13 cellular contexts compared by ENCODE assay signal in the genomic region with DNA sequence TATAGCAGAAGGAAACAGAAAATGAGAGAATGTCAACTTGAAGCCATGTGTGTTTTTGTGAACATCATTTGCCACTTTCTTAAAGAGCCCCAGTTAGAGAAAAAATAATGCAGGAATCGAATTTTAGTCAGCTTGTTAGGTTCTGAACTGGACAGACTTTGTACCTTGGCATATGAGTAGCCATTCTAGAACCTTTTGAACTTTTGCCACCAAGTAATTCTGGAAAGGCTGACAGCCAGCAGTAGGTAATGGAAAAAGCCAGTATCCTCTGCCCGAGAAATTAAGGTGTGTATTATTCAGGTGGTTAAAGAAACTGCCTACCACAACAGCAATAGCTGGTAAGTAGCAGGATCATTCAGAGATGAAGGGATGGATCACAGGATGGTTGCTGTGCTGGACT.
"Had no signal": no experiment of that assay in that cellular context is flagged by ENCODE, and none has a peak within 500 bp of the region (broad histone marks: within the 10 kb centered on the region; RNA-seq: fewer than 3 reads in every experiment).

No MANE protein-coding gene starts in this region.

- H3K36me3 ChIP-seq: breast epithelium, left ventricle myocardium inferior, tibial nerve had no signal

- H3K9me3 Mint-ChIP-seq: activated naive CD8-positive, alpha-beta T cell treated with anti-CD3 and anti-CD28 coated beads, Interleukin-2, amount 10 ng/mL, durations not matched to agents 7 days and 5 days; stimulated activated naive B cell treated with anti-CD40 and anti-IgM and Interleukin-4, amounts not matched to agents 10 μg/mL and 1 μg/mL and 100 μg/mL, for 72 hours; T-cell had no signal

- ATAC-seq: activated CD4-positive, alpha-beta T cell treated with anti-CD3 and anti-CD28 coated beads for 36 hours; stimulated activated naive B cell treated with anti-CD40 and anti-IgM and Interleukin-4, amounts not matched to agents 10 μg/mL and 1 μg/mL and 100 μg/mL, for 72 hours; T-cell had no signal

- H3K4me3 ChIP-seq: breast epithelium, esophagus muscularis mucosa, left ventricle myocardium inferior, skin epidermis, tibial nerve had no signal

- H3K27me3 Mint-ChIP-seq: activated CD4-positive, alpha-beta T cell treated with anti-CD3 and anti-CD28 coated beads for 36 hours; activated naive CD8-positive, alpha-beta T cell treated with anti-CD3 and anti-CD28 coated beads, Interleukin-2, amount 10 ng/mL, durations not matched to agents 7 days and 5 days; stimulated activated naive B cell treated with anti-CD40 and anti-IgM and Interleukin-4, amounts not matched to agents 10 μg/mL and 1 μg/mL and 100 μg/mL, for 72 hours; T-cell had no signal

- H3K9me3 ChIP-seq: breast epithelium, esophagus muscularis mucosa, left ventricle myocardium inferior, tibial nerve had no signal

- H3K27ac Mint-ChIP-seq: activated CD4-positive, alpha-beta T cell treated with anti-CD3 and anti-CD28 coated beads for 36 hours; activated naive CD8-positive, alpha-beta T cell treated with anti-CD3 and anti-CD28 coated beads, Interleukin-2, amount 10 ng/mL, durations not matched to agents 7 days and 5 days; stimulated activated naive B cell treated with anti-CD40 and anti-IgM and Interleukin-4, amounts not matched to agents 10 μg/mL and 1 μg/mL and 100 μg/mL, for 72 hours had no signal

- DNase-seq: activated CD4-positive, alpha-beta T cell treated with anti-CD3 and anti-CD28 coated beads for 36 hours; activated CD8-positive, alpha-beta memory T cell treated with anti-CD3 and anti-CD28 coated beads for 24 hours; activated effector memory CD4-positive, alpha-beta T cell treated with anti-CD3 and anti-CD28 coated beads, Interleukin-2, amount 50 U/mL, for 16 hours; activated naive CD8-positive, alpha-beta T cell treated with anti-CD3 and anti-CD28 coated beads, Interleukin-2, amount 10 ng/mL, durations not matched to agents 7 days and 5 days; anterior cingulate cortex; left ventricle myocardium inferior; posterior cingulate gyrus; stimulated activated naive B cell treated with anti-CD40 and anti-IgM and Interleukin-4, amounts not matched to agents 10 μg/mL and 1 μg/mL and 100 μg/mL, for 72 hours; T-cell had no signal

- H3K4me3 Mint-ChIP-seq: stimulated activated naive B cell treated with anti-CD40 and anti-IgM and Interleukin-4, amounts not matched to agents 10 μg/mL and 1 μg/mL and 100 μg/mL, for 72 hours had no signal

- H3K27ac ChIP-seq: breast epithelium, esophagus muscularis mucosa, tibial nerve had no signal

- H3K27me3 ChIP-seq: breast epithelium, esophagus muscularis mucosa, tibial nerve had no signal

- H3K36me3 Mint-ChIP-seq: T-cell had no signal
